14 cellular contexts compared by ENCODE assay signal in the genomic region with DNA sequence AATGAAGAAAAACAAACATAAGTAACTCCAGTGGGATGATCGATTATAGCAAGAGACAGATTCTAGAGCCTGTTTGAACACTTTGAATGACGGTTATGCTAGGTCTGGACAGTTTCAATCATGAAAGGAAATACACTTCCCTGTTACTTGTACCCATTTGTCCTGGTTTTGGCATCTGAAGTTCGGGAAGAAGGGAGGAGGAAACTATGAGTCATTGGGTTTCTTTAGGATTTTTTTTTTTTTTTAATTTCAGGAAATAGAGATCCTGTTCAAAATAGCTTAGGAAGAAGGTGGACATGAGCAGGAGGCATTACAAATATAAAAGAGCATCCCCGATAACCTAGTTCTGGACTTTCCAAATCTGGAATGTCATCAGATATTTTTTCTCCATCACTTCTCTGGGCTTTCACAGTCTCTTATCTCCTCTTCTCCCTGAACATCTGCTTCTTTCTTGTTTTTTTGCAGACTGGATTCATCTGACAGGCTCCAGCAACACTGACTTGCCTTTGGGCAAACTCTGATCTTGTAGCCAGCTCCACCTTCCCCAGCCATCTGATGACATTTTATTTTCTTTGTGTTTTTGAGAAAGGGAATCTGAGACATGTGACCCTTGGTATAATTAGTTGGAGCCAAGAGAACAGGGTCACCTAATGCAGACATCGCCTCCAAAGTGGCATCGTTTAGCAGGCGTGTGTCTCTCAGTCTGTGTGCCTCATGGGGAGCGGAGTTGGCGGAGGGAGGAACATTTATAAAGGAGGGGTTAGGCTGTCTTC.
"Had no signal": no experiment of that assay in that cellular context is flagged by ENCODE, and none has a peak within 500 bp of the region (broad histone marks: within the 10 kb centered on the region; RNA-seq: fewer than 3 reads in every experiment).

No MANE protein-coding gene starts in this region.

- H3K9ac ChIP-seq: neural progenitor cell had no signal

- H3K4me2 ChIP-seq: hepatocyte, neural progenitor cell had no signal

- H3K79me2 ChIP-seq: hepatocyte had no signal

- H3K4me3 ChIP-seq: cardiac muscle cell, esophagus squamous epithelium, hepatocyte, neural progenitor cell, pancreas had no signal

- H2AFZ ChIP-seq: hepatocyte, neural progenitor cell had no signal

- H3K27ac ChIP-seq: cardiac muscle cell, esophagus squamous epithelium, hepatocyte, neural progenitor cell, pancreas, VCaP had no signal

- H3K36me3 ChIP-seq: cardiac muscle cell, esophagus squamous epithelium, neural progenitor cell, pancreas had no signal

- H3K9me3 ChIP-seq: esophagus squamous epithelium, pancreas had no signal

- H3K4me1 ChIP-seq: esophagus squamous epithelium, pancreas had no signal

- DNase-seq: activated CD4-positive, alpha-beta memory T cell treated with anti-CD3 and anti-CD28 coated beads for 36 hours; activated gamma-delta T cell treated with Interleukin-2 at 50 U/mL for 16 hours; activated naive CD8-positive, alpha-beta T cell treated with anti-CD3 and anti-CD28 coated beads for 36 hours; activated T-cell treated with anti-CD3 and anti-CD28 coated beads, Interleukin-2, amount 50 U/mL, for 72 hours; aorta; esophagus squamous epithelium; kidney glomerular epithelial cell; pancreas; stimulated activated CD4-positive, alpha-beta T cell treated with anti-CD3 and anti-CD28 coated beads, Interleukin-4, amount 100 ng/mL, for 1 hour; T1000 had no signal

- ATAC-seq: activated T-cell treated with anti-CD3 and anti-CD28 coated beads, Interleukin-2, amount 50 U/mL, for 72 hours; pancreas had no signal

- H3K27me3 ChIP-seq: cardiac muscle cell, esophagus squamous epithelium, hepatocyte, neural progenitor cell, pancreas had no signal
